16 cellular contexts compared by ENCODE assay signal in the genomic region with DNA sequence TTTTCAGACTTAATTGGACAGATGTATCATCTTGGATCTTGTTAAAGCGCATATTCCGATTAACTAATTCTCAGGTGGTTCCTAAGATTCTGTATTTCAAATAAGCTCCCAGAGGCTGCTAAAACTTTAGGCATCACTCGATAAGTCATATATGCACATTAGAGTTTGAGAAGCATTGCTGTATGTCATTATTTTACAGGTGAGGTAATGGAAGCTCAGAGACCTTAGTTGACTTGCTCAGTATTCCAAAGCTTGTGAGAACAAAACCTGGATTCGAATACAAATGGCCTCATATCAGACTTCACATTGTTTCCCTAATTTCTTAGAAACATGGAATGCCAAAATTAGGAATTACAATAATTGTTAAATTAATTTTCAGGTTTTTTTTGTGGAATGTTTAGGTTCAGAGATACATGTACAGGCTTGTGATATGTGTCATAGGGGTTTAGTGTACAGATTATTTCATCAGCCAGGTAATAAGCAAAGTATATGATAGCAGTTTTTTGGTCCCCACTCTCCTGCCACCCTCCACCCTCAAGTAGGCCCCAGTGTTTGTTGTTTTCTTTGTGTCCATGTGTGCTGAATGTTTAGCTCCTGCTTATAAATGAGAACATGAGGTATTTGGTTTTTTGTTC.
DNase-seq lines count a peak whose midpoint lies in the region; ATAC-seq and TF ChIP-seq lines count a peak whose summit lies in the region.
"Had no signal": no experiment of that assay in that cellular context is flagged by ENCODE, and none has a peak within 500 bp of the region (broad histone marks: within the 10 kb centered on the region; RNA-seq: fewer than 3 reads in every experiment).

No MANE protein-coding gene starts in this region.

- H3K36me3 ChIP-seq in breast epithelium: no peaks in the 10 kb centered on the region
- no peaks in the 10 kb centered on the region for H3K36me3 ChIP-seq in mammary epithelial cell (ENCODE audit: insufficient read depth, low read length)
- H3K36me3 ChIP-seq: HAP-1 had no signal

- H3K4me3 Mint-ChIP-seq in MCF 10A (ENCODE audit: unreplicated experiment): no peak overlapping the region
- H3K4me3 Mint-ChIP-seq in stimulated activated effector memory CD8-positive, alpha-beta T cell treated with anti-CD3 and anti-CD28 coated beads, Interleukin-12 subunit alpha, Interleukin-12 subunit beta, amount 100 ng/mL, for 72 hours: no peak overlapping the region
- H3K4me3 Mint-ChIP-seq: CD14-positive monocyte; CD8-positive, alpha-beta T cell; HFFc6 had no signal

- H3K4me1 ChIP-seq in breast epithelium (no peaks in the 10 kb centered on the region), mammary epithelial cell (ENCODE audit: insufficient read depth, low read length) (peaks cover 3% of the 10 kb centered on the region), foreskin keratinocyte (peaks cover 10% of the 10 kb centered on the region)
- H3K4me1 ChIP-seq: HAP-1 had no signal

- CTCF ChIA-PET in MCF 10A (lab: Yijun Ruan, JAX): interaction anchor here (0.7 kb wide), 2 partner anchors 26 to 699 kb away, joined by 3 read pairs; no protein-coding TSS in a partner anchor
- CTCF ChIA-PET in mammary epithelial cell (lab: Charles Lee; ENCODE audit: low non-redundant PET): no interaction called here

- H3K4me2 ChIP-seq in mammary epithelial cell (ENCODE audit: insufficient read depth, low read depth, low read length): peak overlapping the region; percentile 10

- H3K4me3 ChIP-seq in breast epithelium (no peak overlapping the region), mammary epithelial cell (replicated peaks in 1 of 3; ENCODE audit: insufficient read depth in 1 of 3, low read depth in 2 of 3, low read length in 3 of 3) (no peak overlapping the region)
- H3K4me3 ChIP-seq: HAP-1 had no signal

- H2AFZ ChIP-seq in mammary epithelial cell (ENCODE audit: low read depth, low read length): no peak overlapping the region

- BruUV-seq in MCF 10A (replicated peaks; lab: Mats Ljungman, UMichigan): no TSS peak
- BruUV-seq in mammary epithelial cell (replicated peaks; lab: Mats Ljungman, UMichigan): no TSS peak

- H4K20me1 ChIP-seq in mammary epithelial cell (ENCODE audit: insufficient read depth, low read length): no peaks in the 10 kb centered on the region

- DNase-seq in MCF 10A (ENCODE audit: unreplicated experiment): no peak
- no peak for DNase-seq in breast epithelium (ENCODE audit: low spot score in 2 of 2)
- DNase-seq in mammary epithelial cell: peak; percentile 12
- DNase-seq in foreskin keratinocyte: peak; percentile 38 to 71
- no peak for DNase-seq in stimulated activated effector memory CD8-positive, alpha-beta T cell treated with anti-CD3 and anti-CD28 coated beads, Interleukin-12 subunit alpha, Interleukin-12 subunit beta, amount 100 ng/mL, for 72 hours (ENCODE audit: low spot score in 2 of 2)
- DNase-seq in GOT3 (lab: John Stamatoyannopoulos, UW): no peak
- DNase-seq: CD8-positive, alpha-beta T cell; COR-L47; DMS 273 treated with DMSO at 0.1 percent for 48 hours; HFFc6; IMR-90; KBM-7 had no signal

- peaks cover 13 to 28% of the 10 kb centered on the region in 2 donors for H3K9me3 ChIP-seq in breast epithelium
- H3K9me3 ChIP-seq in mammary epithelial cell (replicated peaks; ENCODE audit: insufficient read depth, low read length): peaks cover 14% of the 10 kb centered on the region
- H3K9me3 ChIP-seq: HAP-1 had no signal

- H3K27me3 ChIP-seq in breast epithelium (no peaks in the 10 kb centered on the region), mammary epithelial cell (ENCODE audit: insufficient read depth, low read length) (no peaks in the 10 kb centered on the region), foreskin keratinocyte (no peaks in the 10 kb centered on the region)

- H3K36me3 Mint-ChIP-seq in MCF 10A (ENCODE audit: insufficient read depth, unreplicated experiment): peaks cover 6% of the 10 kb centered on the region
- no peaks in the 10 kb centered on the region for H3K36me3 Mint-ChIP-seq in stimulated activated effector memory CD8-positive, alpha-beta T cell treated with anti-CD3 and anti-CD28 coated beads, Interleukin-12 subunit alpha, Interleukin-12 subunit beta, amount 100 ng/mL, for 72 hours

- TF ChIP-seq CTCF in MCF 10A (IDR thresholded peaks at IDR 0.05; ENCODE audit: unreplicated experiment) (no peak), breast epithelium (IDR thresholded peaks at IDR 0.05) (no peak), mammary epithelial cell (conservative IDR thresholded peaks at IDR 0.05 in 1 of 2, IDR thresholded peaks at IDR 0.05 in 1 of 2; ENCODE audit: extremely low read depth in 1 of 2, insufficient read depth in 1 of 2, low read depth in 1 of 2, low read length in 2 of 2) (no peak), foreskin keratinocyte (conservative IDR thresholded peaks at IDR 0.05) (no peak)

- in situ Hi-C loops in mammary epithelial cell (cut with MboI; ENCODE audit: low sequenced_read_pairs in 2 of 2): no loop called here

- 99% methylated on average over 4 of the region's 4 CpGs for WGBS in mammary epithelial cell (ENCODE audit: low coverage, missing lambda C conversion rate)

- TF ChIP-seq POLR2A in breast epithelium (IDR thresholded peaks at IDR 0.05): no peak

- H3K27me3 Mint-ChIP-seq in MCF 10A (ENCODE audit: insufficient read depth, unreplicated experiment): no peaks in the 10 kb centered on the region

- peaks cover 48% of the 10 kb centered on the region for H3K79me2 ChIP-seq in mammary epithelial cell (ENCODE audit: insufficient read depth, low read length)

- intact Hi-C loops in MCF 10A (cut with micrococcal nuclease) (no loop called here), breast epithelium (cut with DNase I; ENCODE audit: low total_unique reads) (no loop called here), mammary epithelial cell (cut with micrococcal nuclease) (no loop called here)

- dilution Hi-C loops in mammary epithelial cell (cut with HindIII; ENCODE audit: low sequenced_read_pairs): no loop called here

- POLR2A ChIA-PET in MCF 10A (lab: Yijun Ruan, JAX): interaction anchor here (1.3 to 1.4 kb wide), 2 partner anchors 8 to 226 kb away, joined by 3 read pairs; partner anchors contain the start of gene ACBD6

- H3K9ac ChIP-seq in mammary epithelial cell (ENCODE audit: insufficient read depth, low read length): no peak overlapping the region

- ATAC-seq in foreskin keratinocyte (peak; percentile 82), GM19324 (IDR thresholded peaks at IDR 0.05; ENCODE audit: low FRiP score, unreplicated experiment) (no peak)
- no peak for ATAC-seq in stimulated activated effector memory CD8-positive, alpha-beta T cell treated with anti-CD3 and anti-CD28 coated beads, Interleukin-12 subunit alpha, Interleukin-12 subunit beta, amount 100 ng/mL, for 72 hours
- ATAC-seq: CD8-positive, alpha-beta T cell had no signal

- no peak overlapping the region for H3K27ac ChIP-seq in breast epithelium
- no peak overlapping the region for H3K27ac ChIP-seq in mammary epithelial cell (ENCODE audit: insufficient read depth, low read depth, low read length)
- H3K27ac ChIP-seq in foreskin keratinocyte: peak overlapping the region; percentile 43
- H3K27ac ChIP-seq: 22Rv1 had no signal

- H3K9me3 Mint-ChIP-seq in MCF 10A (ENCODE audit: unreplicated experiment): peaks cover 21% of the 10 kb centered on the region
- H3K9me3 Mint-ChIP-seq in stimulated activated effector memory CD8-positive, alpha-beta T cell treated with anti-CD3 and anti-CD28 coated beads, Interleukin-12 subunit alpha, Interleukin-12 subunit beta, amount 100 ng/mL, for 72 hours: peaks cover 19% of the 10 kb centered on the region

- H3K27ac Mint-ChIP-seq in MCF 10A (ENCODE audit: low read depth, unreplicated experiment): peak overlapping the region; percentile 6
- no peak overlapping the region for H3K27ac Mint-ChIP-seq in stimulated activated effector memory CD8-positive, alpha-beta T cell treated with anti-CD3 and anti-CD28 coated beads, Interleukin-12 subunit alpha, Interleukin-12 subunit beta, amount 100 ng/mL, for 72 hours
- H3K27ac Mint-ChIP-seq: CD14-positive monocyte; CD8-positive, alpha-beta T cell; HFFc6 had no signal

- H3K4me1 Mint-ChIP-seq in MCF 10A (ENCODE audit: insufficient read depth, unreplicated experiment): peaks cover 10% of the 10 kb centered on the region
- H3K4me1 Mint-ChIP-seq in stimulated activated effector memory CD8-positive, alpha-beta T cell treated with anti-CD3 and anti-CD28 coated beads, Interleukin-12 subunit alpha, Interleukin-12 subunit beta, amount 100 ng/mL, for 72 hours: no peaks in the 10 kb centered on the region
- H3K4me1 Mint-ChIP-seq: CD14-positive monocyte had no signal

Comparison
In these comparisons a context has a peak if more than half of its experiments do, and no peak if none do; other contexts are left out.
1. DNase-seq: peak in mammary epithelial cell (single experiment) and foreskin keratinocyte (2 of 2); none in MCF 10A (single experiment), breast epithelium (0 of 2), stimulated activated effector memory CD8-positive, alpha-beta T cell treated with anti-CD3 and anti-CD28 coated beads, Interleukin-12 subunit alpha, Interleukin-12 subunit beta, amount 100 ng/mL, for 72 hours (0 of 2) and GOT3 (single experiment).